Comparison of ENCODE assay signal across 9 cellular contexts in genomic region chr3:197224034-197224444, GRCh38.
A peak's percentile ranks its signal among the peaks of the same experiment; 100 is the strongest.
DNase-seq lines count a peak whose midpoint lies in the region; ATAC-seq and TF ChIP-seq lines count a peak whose summit lies in the region.
"Had no signal": no experiment of that assay in that cellular context is flagged by ENCODE, and none has a peak within 500 bp of the region (broad histone marks: within the 10 kb centered on the region; RNA-seq: fewer than 3 reads in every experiment).

No MANE protein-coding gene starts in this region.

- H3K27ac ChIP-seq in colonic mucosa, result no peak overlapping the region
- no peak overlapping the region for H3K27ac ChIP-seq in ovary

- DNase-seq in COLO829 (ENCODE audit: low spot score), result peak; percentile 66
- DNase-seq in HCEC 1CT, result peak; percentile 60
- DNase-seq in NCI-H748 (lab: John Stamatoyannopoulos, UW; ENCODE audit: unreplicated experiment), result peak; percentile 36
- DNase-seq in colonic mucosa, result no peak
- peak; percentile 65 to 72 for DNase-seq in lung microvascular endothelial cell (ENCODE audit: low read depth in 2 of 2)
- DNase-seq in activated CD4-positive, alpha-beta T cell treated with anti-CD3 and anti-CD28 coated beads, Interleukin-2, amount 50 U/mL, for 48 hours, result no peak
- DNase-seq in ovary, result no peak
- DNase-seq: T-cell had no signal

- no peak for TF ChIP-seq EP300 in ovary (IDR thresholded peaks at IDR 0.05)

- H3K36me3 ChIP-seq in colonic mucosa (no peaks in the 10 kb centered on the region), ovary (no peaks in the 10 kb centered on the region)

- no peaks in the 10 kb centered on the region for H3K27me3 ChIP-seq in colonic mucosa
- H3K27me3 ChIP-seq in ovary, result no peaks in the 10 kb centered on the region

- TF ChIP-seq CTCF in colonic mucosa (IDR thresholded peaks at IDR 0.05) (peak; percentile 36), ovary (IDR thresholded peaks at IDR 0.05) (peak in 1 of 3 donors; percentile 47)

- no peaks in the 10 kb centered on the region for H3K9me3 ChIP-seq in colonic mucosa
- no peaks in the 10 kb centered on the region for H3K9me3 ChIP-seq in ovary

- no peak for TF ChIP-seq POLR2A in ovary (IDR thresholded peaks at IDR 0.05)

- ATAC-seq in GM21717 (IDR thresholded peaks at IDR 0.05; ENCODE audit: unreplicated experiment), result no peak

- no peak overlapping the region for H3K9ac ChIP-seq in colonic mucosa (ENCODE audit: low read depth in 2 of 2, low read length in 2 of 2)

- H3K4me1 ChIP-seq in colonic mucosa (peaks cover 4% of the 10 kb centered on the region), ovary (ENCODE audit: insufficient read depth) (no peaks in the 10 kb centered on the region)

- H3K4me3 ChIP-seq in colonic mucosa (no peak overlapping the region), ovary (no peak overlapping the region)

- intact Hi-C loops in colonic mucosa (cut with DNase I) (loop anchor here (10.0 kb wide), 1 partner anchor 291 kb away; no protein-coding TSS in a partner anchor), ovary (cut with DNase I) (no loop called here)

Comparison
In these comparisons a context has a peak if more than half of its experiments do, and no peak if none do; other contexts are left out.
1. DNase-seq: peak in COLO829 (single experiment), HCEC 1CT (single experiment), NCI-H748 (single experiment) and lung microvascular endothelial cell (2 of 2); none in colonic mucosa (single experiment), activated CD4-positive, alpha-beta T cell treated with anti-CD3 and anti-CD28 coated beads, Interleukin-2, amount 50 U/mL, for 48 hours (0 of 2) and ovary (0 of 5).